In genomic region chr2:187976259-187976658, GRCh38 we compare ENCODE assay signal across 18 cellular contexts.
DNase-seq lines count a peak whose midpoint lies in the region; ATAC-seq, FAIRE-seq and TF ChIP-seq lines count a peak whose summit lies in the region.
"Had no signal": no experiment of that assay in that cellular context is flagged by ENCODE, and none has a peak within 500 bp of the region (broad histone marks: within the 10 kb centered on the region; RNA-seq: fewer than 3 reads in every experiment).

No MANE protein-coding gene starts in this region.

- H3K4me1 ChIP-seq in HUES48 (ENCODE audit: control insufficient read depth, insufficient read depth, low read length) (peaks cover 31% of the 10 kb centered on the region), adipocyte (ENCODE audit: control insufficient read depth, insufficient read depth, low read length) (peaks cover 8% of the 10 kb centered on the region)
- H3K4me1 ChIP-seq: SJCRH30 had no signal

- DNase-seq in adipocyte (ENCODE audit: low read depth) = peak; percentile 10
- no peak for DNase-seq in AG08396 (ENCODE audit: low spot score)
- no peak for DNase-seq in left cardiac atrium
- no peak for DNase-seq in NCI-H1694 (lab: John Stamatoyannopoulos, UW)
- DNase-seq: CD8-positive, alpha-beta memory T cell; DND-41; KBM-7; NCI-H1105; NCI-H187; NCI-H748 treated with DMSO at 0.1 percent for 48 hours; RPMI8226; SJCRH30; T-cell had no signal

- H3K36me3 ChIP-seq in HUES48 (ENCODE audit: control insufficient read depth, insufficient read depth, low read length) = no peaks in the 10 kb centered on the region
- no peaks in the 10 kb centered on the region for H3K36me3 ChIP-seq in adipocyte (ENCODE audit: control insufficient read depth, insufficient read depth, low read length, severe bottlenecking)
- H3K36me3 ChIP-seq in neural cell (ENCODE audit: insufficient read depth, low read length) = no peaks in the 10 kb centered on the region
- H3K36me3 ChIP-seq: BLaER1, HAP-1, SJCRH30 had no signal

- peak overlapping the region; percentile 62 for H3K27ac ChIP-seq in HUES48 (ENCODE audit: low read depth, low read length)
- H3K27ac ChIP-seq in neural cell (ENCODE audit: low read length) = no peak overlapping the region
- H3K27ac ChIP-seq: BLaER1, SJCRH30 had no signal

- no peak overlapping the region for H3K4me3 ChIP-seq in HUES48 (ENCODE audit: low read depth, low read length)
- no peak overlapping the region for H3K4me3 ChIP-seq in adipocyte (ENCODE audit: low read length)
- no peak overlapping the region for H3K4me3 ChIP-seq in neural cell (ENCODE audit: low read length)
- H3K4me3 ChIP-seq: BLaER1, HAP-1, SJCRH30 had no signal

- H3K4me2 ChIP-seq in neural cell (ENCODE audit: low read length) = no peak overlapping the region
- H3K4me2 ChIP-seq: BLaER1 had no signal

- TF ChIP-seq RAD21 in neural cell (conservative IDR thresholded peaks at IDR 0.05) = no peak

- no peak overlapping the region for H2AFZ ChIP-seq in neural cell (ENCODE audit: low read depth, low read length)

- H3K79me2 ChIP-seq in neural cell (replicated peaks; ENCODE audit: insufficient read depth, low read length) = no peaks in the 10 kb centered on the region

- H3K27me3 ChIP-seq in HUES48 (ENCODE audit: control insufficient read depth, insufficient read depth, low read length) = no peaks in the 10 kb centered on the region
- no peaks in the 10 kb centered on the region for H3K27me3 ChIP-seq in adipocyte (replicated peaks; ENCODE audit: control insufficient read depth, insufficient read depth, low read length)
- no peaks in the 10 kb centered on the region for H3K27me3 ChIP-seq in neural cell (ENCODE audit: insufficient read depth, low read depth, low read length)
- H3K27me3 ChIP-seq: BLaER1, SJCRH30 had no signal

- peak; percentile 46 for TF ChIP-seq EP300 in neural cell (conservative IDR thresholded peaks at IDR 0.05; ENCODE audit: poor library complexity, severe bottlenecking)

- ATAC-seq in left cardiac atrium = no peak
- ATAC-seq: T-cell had no signal

- intact Hi-C loops in left cardiac atrium (cut with DNase I) = no loop called here

- H3F3A ChIP-seq in neural cell (ENCODE audit: insufficient read depth, low read length, poor library complexity, severe bottlenecking) = no peaks in the 10 kb centered on the region

- H3K9me3 ChIP-seq in HUES48 (ENCODE audit: control insufficient read depth, insufficient read depth, low read length) (no peaks in the 10 kb centered on the region), adipocyte (ENCODE audit: control insufficient read depth, low read length) (no peaks in the 10 kb centered on the region), neural cell (ENCODE audit: low read length) (no peaks in the 10 kb centered on the region)
- H3K9me3 ChIP-seq: BLaER1, HAP-1, SJCRH30 had no signal

- no peak overlapping the region for H3K9ac ChIP-seq in HUES48 (ENCODE audit: low read depth, low read length)
- H3K9ac ChIP-seq in adipocyte (ENCODE audit: low read length) = no peak overlapping the region
- no peak overlapping the region for H3K9ac ChIP-seq in neural cell (ENCODE audit: low read length)
- H3K9ac ChIP-seq: BLaER1 had no signal

- H3K9me2 ChIP-seq in neural cell (ENCODE audit: insufficient read depth, low read length) = no peaks in the 10 kb centered on the region

- H4K20me1 ChIP-seq in neural cell (ENCODE audit: insufficient read depth) = no peaks in the 10 kb centered on the region
- H4K20me1 ChIP-seq: BLaER1 had no signal

- no peak for TF ChIP-seq CTCF in neural cell (IDR thresholded peaks at IDR 0.05; ENCODE audit: poor library complexity, severe bottlenecking)

- FAIRE-seq in G401.6 (lab: Jason Lieb, UNC) = peak; percentile 99

TF ChIP-seq in neural cell, 6 proteins besides CTCF, POLR2A, EP300 and RAD21:
- TF ChIP-seq EZH2 (IDR thresholded peaks at IDR 0.05; ENCODE audit: borderline replicate concordance, insufficient read depth, low read length, poor library complexity, severe bottlenecking) (no peak), POLR2AphosphoS5 (IDR thresholded peaks at IDR 0.05) (peak; percentile 38), TAF1 (IDR thresholded peaks at IDR 0.05; ENCODE audit: low read depth) (no peak), REST (IDR thresholded peaks at IDR 0.05; ENCODE audit: borderline replicate concordance) (peak; percentile 4), MXI1 (conservative IDR thresholded peaks at IDR 0.05; ENCODE audit: poor library complexity, severe bottlenecking) (no peak), SMC3 (conservative IDR thresholded peaks at IDR 0.05; ENCODE audit: poor library complexity) (no peak)
